In genomic region chr9:85859751-85860150, GRCh38 we compare ENCODE assay signal across 18 cellular contexts.
DNase-seq lines count a peak whose midpoint lies in the region; ATAC-seq and TF ChIP-seq lines count a peak whose summit lies in the region.
"Had no signal": no experiment of that assay in that cellular context is flagged by ENCODE, and none has a peak within 500 bp of the region (broad histone marks: within the 10 kb centered on the region; RNA-seq: fewer than 3 reads in every experiment).

No MANE protein-coding gene starts in this region.

- intact Hi-C loops in activated CD4-positive, alpha-beta T cell treated with anti-CD3 and anti-CD28 coated beads for 36 hours (cut with DNase I, micrococcal nuclease) = no loop called here
- intact Hi-C loops in PC-9 (cut with micrococcal nuclease; ENCODE audit: unreplicated experiment) = loop anchor here (2.0 kb wide), 1 partner anchor 55 kb away; no protein-coding TSS in a partner anchor

- POLR2A ChIA-PET in activated CD4-positive, alpha-beta T cell treated with anti-CD3 and anti-CD28 coated beads for 36 hours (lab: Charles Lee) = interaction anchor here (0.6 kb wide), 1 partner anchor 895 kb away, joined by 3 read pairs; no protein-coding TSS in a partner anchor
- POLR2A ChIA-PET in activated CD4-positive, alpha-beta T cell treated with anti-CD3 and anti-CD28 coated beads, Interleukin-2, amount 10 ng/mL, durations not matched to agents 7 days and 5 days (lab: Charles Lee) = no interaction called here
- POLR2A ChIA-PET in PC-9 (lab: Charles Lee; ENCODE audit: unreplicated experiment) = interaction anchor here (0.6 kb wide), 1 partner anchor 30 kb away, joined by 8 read pairs; no protein-coding TSS in a partner anchor

- H3K4me3 ChIP-seq in PC-9 = no peak overlapping the region
- H3K4me3 ChIP-seq: coronary artery, right lobe of liver, uterus had no signal

- H3K4me1 Mint-ChIP-seq in activated CD4-positive, alpha-beta T cell treated with anti-CD3 and anti-CD28 coated beads for 36 hours = peaks cover 10% of the 10 kb centered on the region
- no peaks in the 10 kb centered on the region for H3K4me1 Mint-ChIP-seq in activated CD4-positive, alpha-beta T cell treated with anti-CD3 and anti-CD28 coated beads, Interleukin-2, amount 10 ng/mL, durations not matched to agents 7 days and 5 days

- peaks cover 18% of the 10 kb centered on the region for H3K4me1 ChIP-seq in PC-9 (replicated peaks; ENCODE audit: insufficient read depth)
- H3K4me1 ChIP-seq: right lobe of liver, uterus had no signal

- H4K20me1 ChIP-seq in PC-9 (ENCODE audit: insufficient read depth) = no peaks in the 10 kb centered on the region

- peaks cover 24% of the 10 kb centered on the region; the same call in 1 of the 2 replicates for H3F3A ChIP-seq in PC-9 (ENCODE audit: insufficient read depth, low read depth)

- H3K4me2 ChIP-seq in PC-9 = peak overlapping the region; percentile 39

- no peak for TF ChIP-seq CTCF in PC-9 (conservative IDR thresholded peaks at IDR 0.05)

- H3K27ac ChIP-seq in PC-9 = peak overlapping the region; percentile 51
- H3K27ac ChIP-seq: C4-2B, coronary artery, right lobe of liver, uterus had no signal

- no peak overlapping the region for H2AFZ ChIP-seq in PC-9

- DNase-seq in activated CD4-positive, alpha-beta T cell treated with anti-CD3 and anti-CD28 coated beads for 36 hours = peak; percentile 8
- no peak for DNase-seq in activated CD4-positive, alpha-beta T cell treated with anti-CD3 and anti-CD28 coated beads, Interleukin-2, amount 10 ng/mL, durations not matched to agents 7 days and 5 days
- DNase-seq in NCI-H1436 treated with DMSO at 0.1 percent for 48 hours (lab: John Stamatoyannopoulos, UW) (peak; percentile 9), PC-9 (peak; percentile 50 to 80), kidney tubule cell (ENCODE audit: low spot score) (peak; percentile 3), D341Med (ENCODE audit: low spot score) (no peak), NCI-H446 treated with DMSO at 0.1 percent for 48 hours (lab: John Stamatoyannopoulos, UW) (no peak), GDM1 (lab: John Stamatoyannopoulos, UW) (no peak)
- DNase-seq: activated gamma-delta T cell treated with Interleukin-2 at 50 U/mL for 16 hours, erythroblast, left ventricle myocardium superior, NCI-H1694, right lobe of liver, RPMI8226, uterus had no signal

- H3K27ac Mint-ChIP-seq in activated CD4-positive, alpha-beta T cell treated with anti-CD3 and anti-CD28 coated beads for 36 hours = no peak overlapping the region
- H3K27ac Mint-ChIP-seq in activated CD4-positive, alpha-beta T cell treated with anti-CD3 and anti-CD28 coated beads, Interleukin-2, amount 10 ng/mL, durations not matched to agents 7 days and 5 days = no peak overlapping the region
- H3K27ac Mint-ChIP-seq: T-helper 1 cell treated with Interleukin-12 subunit alpha and Interleukin-12 subunit beta and Interleukin-4 antibody, amounts not matched to agents 30 μg/mL and 1 μg/mL, for 36 hours had no signal

- H3K27me3 Mint-ChIP-seq in activated CD4-positive, alpha-beta T cell treated with anti-CD3 and anti-CD28 coated beads for 36 hours = no peaks in the 10 kb centered on the region
- no peaks in the 10 kb centered on the region for H3K27me3 Mint-ChIP-seq in activated CD4-positive, alpha-beta T cell treated with anti-CD3 and anti-CD28 coated beads, Interleukin-2, amount 10 ng/mL, durations not matched to agents 7 days and 5 days

- peak; percentile 86 for ATAC-seq in activated CD4-positive, alpha-beta T cell treated with anti-CD3 and anti-CD28 coated beads for 36 hours
- ATAC-seq: left ventricle myocardium superior, right lobe of liver had no signal

- no peaks in the 10 kb centered on the region for H3K36me3 ChIP-seq in PC-9 (ENCODE audit: low read depth)
- H3K36me3 ChIP-seq: right lobe of liver, uterus had no signal

- no peaks in the 10 kb centered on the region for H3K9me2 ChIP-seq in PC-9 (ENCODE audit: insufficient read depth)

- H3K27me3 ChIP-seq in PC-9 (ENCODE audit: insufficient read depth, low read depth) = no peaks in the 10 kb centered on the region
- H3K27me3 ChIP-seq: right lobe of liver, uterus had no signal

- no peaks in the 10 kb centered on the region for H3K9me3 Mint-ChIP-seq in activated CD4-positive, alpha-beta T cell treated with anti-CD3 and anti-CD28 coated beads for 36 hours (ENCODE audit: low read depth)
- H3K9me3 Mint-ChIP-seq in activated CD4-positive, alpha-beta T cell treated with anti-CD3 and anti-CD28 coated beads, Interleukin-2, amount 10 ng/mL, durations not matched to agents 7 days and 5 days = no peaks in the 10 kb centered on the region
- H3K9me3 Mint-ChIP-seq: T-helper 1 cell treated with Interleukin-12 subunit alpha and Interleukin-12 subunit beta and Interleukin-4 antibody, amounts not matched to agents 30 μg/mL and 1 μg/mL, for 36 hours had no signal

- no peaks in the 10 kb centered on the region for H3K79me2 ChIP-seq in PC-9 (ENCODE audit: low read depth)

- no TSS peak for BruUV-seq in PC-9 (replicated peaks; lab: Mats Ljungman, UMichigan)

- H3K9me3 ChIP-seq in PC-9 (ENCODE audit: insufficient read depth, low read depth) = no peaks in the 10 kb centered on the region
- H3K9me3 ChIP-seq: right lobe of liver, uterus had no signal

- peaks cover 14% of the 10 kb centered on the region for H3K36me3 Mint-ChIP-seq in activated CD4-positive, alpha-beta T cell treated with anti-CD3 and anti-CD28 coated beads for 36 hours (ENCODE audit: low read depth)
- H3K36me3 Mint-ChIP-seq in activated CD4-positive, alpha-beta T cell treated with anti-CD3 and anti-CD28 coated beads, Interleukin-2, amount 10 ng/mL, durations not matched to agents 7 days and 5 days (ENCODE audit: low read depth) = no peaks in the 10 kb centered on the region

- CTCF ChIA-PET in activated CD4-positive, alpha-beta T cell treated with anti-CD3 and anti-CD28 coated beads for 36 hours (lab: Charles Lee) = no interaction called here
- CTCF ChIA-PET in activated CD4-positive, alpha-beta T cell treated with anti-CD3 and anti-CD28 coated beads, Interleukin-2, amount 10 ng/mL, durations not matched to agents 7 days and 5 days (lab: Charles Lee) = no interaction called here
- CTCF ChIA-PET in PC-9 (lab: Charles Lee) = no interaction called here

- no peak overlapping the region for H3K4me3 Mint-ChIP-seq in activated CD4-positive, alpha-beta T cell treated with anti-CD3 and anti-CD28 coated beads for 36 hours
- H3K4me3 Mint-ChIP-seq in activated CD4-positive, alpha-beta T cell treated with anti-CD3 and anti-CD28 coated beads, Interleukin-2, amount 10 ng/mL, durations not matched to agents 7 days and 5 days = no peak overlapping the region
- H3K4me3 Mint-ChIP-seq: T-helper 1 cell treated with Interleukin-12 subunit alpha and Interleukin-12 subunit beta and Interleukin-4 antibody, amounts not matched to agents 30 μg/mL and 1 μg/mL, for 36 hours had no signal

Comparison
In these comparisons a context has a peak if more than half of its experiments do, and no peak if none do; other contexts are left out.
1. DNase-seq: peak in activated CD4-positive, alpha-beta T cell treated with anti-CD3 and anti-CD28 coated beads for 36 hours (single experiment), NCI-H1436 treated with DMSO at 0.1 percent for 48 hours (single experiment), PC-9 (2 of 2) and kidney tubule cell (single experiment); none in activated CD4-positive, alpha-beta T cell treated with anti-CD3 and anti-CD28 coated beads, Interleukin-2, amount 10 ng/mL, durations not matched to agents 7 days and 5 days (single experiment), D341Med (single experiment), NCI-H446 treated with DMSO at 0.1 percent for 48 hours (single experiment) and GDM1 (single experiment).